Comparison of ENCODE assay signal across 21 cellular contexts in genomic region chr4:56417396-56417795, GRCh38. TPM values are rescaled to one million over a fixed set of nuclear protein-coding genes. Genes with fewer than 3 reads are reported as not detected.
A peak's percentile ranks its signal among the peaks of the same experiment; 100 is the strongest.
DNase-seq lines count a peak whose midpoint lies in the region; ATAC-seq, FAIRE-seq and TF ChIP-seq lines count a peak whose summit lies in the region.
"Had no signal": no experiment of that assay in that cellular context is flagged by ENCODE, and none has a peak within 500 bp of the region (broad histone marks: within the 10 kb centered on the region; RNA-seq: fewer than 3 reads in every experiment).

No MANE protein-coding gene starts in this region.

- no peak overlapping the region for H4K12ac ChIP-seq in trophoblast cell (ENCODE audit: low read depth, low read length)

- H3K9me3 ChIP-seq in HepG2 (ENCODE audit: low read length) (no peaks in the 10 kb centered on the region), right lobe of liver (no peaks in the 10 kb centered on the region), trophoblast cell (ENCODE audit: insufficient read depth, low read depth, low read length) (no peaks in the 10 kb centered on the region)
- H3K9me3 ChIP-seq: A549; BLaER1 treated with 17β-estradiol and CSF1 and Interleukin-3, amounts not matched to agents 10 nM and 100 nM; Caco-2 had no signal

- TF ChIP-seq EP300 in HepG2 (IDR thresholded peaks at IDR 0.05; ENCODE audit: low read depth in 2 of 2, low read length in 2 of 2) (no peak), HepG2 (CRISPR knock-in tag; IDR thresholded peaks at IDR 0.05; ENCODE audit: borderline replicate concordance) (no peak)

- H3K4me2 ChIP-seq in HepG2 (ENCODE audit: low read depth, low read length), result no peak overlapping the region
- H3K4me2 ChIP-seq in trophoblast cell (ENCODE audit: low read length), result no peak overlapping the region
- H3K4me2 ChIP-seq: A549; BLaER1 treated with 17β-estradiol and CSF1 and Interleukin-3, amounts not matched to agents 10 nM and 100 nM had no signal

- intact Hi-C loops in HepG2 (cut with micrococcal nuclease; ENCODE audit: unreplicated experiment) (no loop called here), right lobe of liver (cut with DNase I) (no loop called here)

- POLR2A ChIA-PET in HepG2 (lab: Yijun Ruan, JAX), result interaction anchor here (0.7 kb wide), 1 partner anchor 31 kb away, joined by 4 read pairs; the partner anchor contains the start of gene AASDH

- H3K4me1 ChIP-seq in HepG2 (ENCODE audit: insufficient read depth, low read length), result peaks cover 5% of the 10 kb centered on the region; the same call in 1 of the 2 replicates
- H3K4me1 ChIP-seq in right lobe of liver, result no peaks in the 10 kb centered on the region
- H3K4me1 ChIP-seq in trophoblast cell (ENCODE audit: control insufficient read depth in 1 of 2, insufficient read depth in 2 of 2, low read length in 2 of 2), result peaks cover 2 to 3% of the 10 kb centered on the region in 2 experiments

- peaks cover 96% of the 10 kb centered on the region for H3K79me2 ChIP-seq in HepG2 (ENCODE audit: insufficient read depth, low read length)
- H3K79me2 ChIP-seq in trophoblast cell (ENCODE audit: control insufficient read depth, insufficient read depth, low read length, poor library complexity), result peaks cover 2% of the 10 kb centered on the region

- H4K8ac ChIP-seq in trophoblast cell (ENCODE audit: low read depth, low read length), result no peak overlapping the region

- H3K18ac ChIP-seq in trophoblast cell (ENCODE audit: low read length), result no peak overlapping the region

- no peaks in the 10 kb centered on the region for H3K79me1 ChIP-seq in trophoblast cell (ENCODE audit: low read length)

- no peak overlapping the region for H3K9ac ChIP-seq in HepG2 (ENCODE audit: insufficient read depth, low read depth, low read length)
- H3K9ac ChIP-seq in trophoblast cell (ENCODE audit: low read length), result no peak overlapping the region
- H3K9ac ChIP-seq: BLaER1 treated with 17β-estradiol and CSF1 and Interleukin-3, amounts not matched to agents 10 nM and 100 nM had no signal

- no peaks in the 10 kb centered on the region; the same call in 1 of the 2 replicates for H4K20me1 ChIP-seq in HepG2 (ENCODE audit: insufficient read depth, low read length)

- no peak overlapping the region for H2BK120ac ChIP-seq in trophoblast cell (ENCODE audit: insufficient read depth, low read length, poor library complexity)

- H2BK12ac ChIP-seq in trophoblast cell (ENCODE audit: low read length), result no peak overlapping the region

- H3K36me3 ChIP-seq in HepG2 (replicated peaks in 1 of 2; ENCODE audit: control insufficient read depth in 1 of 2, insufficient read depth in 2 of 2, low read length in 2 of 2), result peaks cover 0 to 10% of the 10 kb centered on the region in 2 experiments; a peak in 4 of 5 replicates
- no peaks in the 10 kb centered on the region for H3K36me3 ChIP-seq in right lobe of liver
- H3K36me3 ChIP-seq in trophoblast cell (ENCODE audit: control insufficient read depth in 1 of 2, insufficient read depth in 2 of 2, low read length in 2 of 2), result peaks cover 0 to 2% of the 10 kb centered on the region in 2 experiments

- no peak overlapping the region for H4K91ac ChIP-seq in trophoblast cell (ENCODE audit: low read depth, low read length)

- peak overlapping the region; percentile 55 for H3K4ac ChIP-seq in trophoblast cell (ENCODE audit: low read depth, low read length)

- CTCF ChIA-PET in HepG2 (lab: Yijun Ruan, JAX; ENCODE audit: low intra/inter-chr PET ratio, low total read pairs), result no interaction called here

- TF ChIP-seq RAD21 in HepG2 (CRISPR knock-in tag; IDR thresholded peaks at IDR 0.05), result no peak

- H3K27me3 ChIP-seq in HepG2 (ENCODE audit: control insufficient read depth in 1 of 2, insufficient read depth in 2 of 2, low read length in 2 of 2) (no peaks in the 10 kb centered on the region), right lobe of liver (no peaks in the 10 kb centered on the region), trophoblast cell (ENCODE audit: insufficient read depth, low read length) (no peaks in the 10 kb centered on the region)
- H3K27me3 ChIP-seq: BLaER1 treated with 17β-estradiol and CSF1 and Interleukin-3, amounts not matched to agents 10 nM and 100 nM had no signal

- no peak for TF ChIP-seq CTCF in HepG2 (CRISPR knock-in tag; IDR thresholded peaks at IDR 0.05)
- no peak for TF ChIP-seq CTCF in right lobe of liver (IDR thresholded peaks at IDR 0.05)

- ATAC-seq in HepG2 (no peak), right lobe of liver (no peak)
- ATAC-seq: A549; CD8-positive, alpha-beta T cell; GM12878 had no signal

- 94% methylated on average over 3 of the region's 3 CpGs for WGBS in HepG2 (ENCODE audit: low lambda C conversion rate)
- WGBS in right lobe of liver (ENCODE audit: insufficient coverage, low coverage, low lambda C conversion rate, missing lambda C conversion rate), result 94% methylated on average over 3 of the region's 3 CpGs
- no CpG with 5 or more reads among the region's 3 CpGs for WGBS in trophoblast cell (ENCODE audit: extremely low coverage, insufficient coverage, insufficient read length)

- in situ Hi-C loops in HepG2 (cut with HindIII; ENCODE audit: extremely low pct_ligation_motif_present, low pct_unique_long_range_greater_than_20kb), result no loop called here

- BruUV-seq in HepG2 (replicated peaks; lab: Mats Ljungman, UMichigan), result no TSS peak

- H3K14ac ChIP-seq in trophoblast cell (ENCODE audit: low read length), result no peak overlapping the region

- TF ChIP-seq POLR2A in HepG2 (IDR thresholded peaks at IDR 0.05; ENCODE audit: insufficient read depth in 1 of 2, low read depth in 2 of 2, low read length in 2 of 2), result no peak
- TF ChIP-seq POLR2A in right lobe of liver (IDR thresholded peaks at IDR 0.05), result no peak

- H3K27ac ChIP-seq in HepG2 (ENCODE audit: extremely low read length, insufficient read depth, low read length) (no peak overlapping the region), right lobe of liver (no peak overlapping the region), trophoblast cell (ENCODE audit: low read depth, low read length) (no peak overlapping the region)
- H3K27ac ChIP-seq: 22Rv1; A549; BLaER1 treated with 17β-estradiol and CSF1 and Interleukin-3, amounts not matched to agents 10 nM and 100 nM; C4-2B had no signal

- no peak overlapping the region for H2AFZ ChIP-seq in HepG2 (ENCODE audit: low read length)
- H2AFZ ChIP-seq in trophoblast cell (ENCODE audit: insufficient read depth, low read length, poor library complexity), result no peak overlapping the region

- no peak overlapping the region for H2AK5ac ChIP-seq in trophoblast cell (ENCODE audit: low read length)

- no peak overlapping the region for H3K23ac ChIP-seq in trophoblast cell (ENCODE audit: low read length)

- H2BK5ac ChIP-seq in trophoblast cell (ENCODE audit: low read depth, low read length, poor library complexity), result no peak overlapping the region

- H3K4me3 ChIP-seq in HepG2 (replicated peaks in 1 of 3; ENCODE audit: insufficient read depth in 1 of 3, low read depth in 2 of 3, low read length in 3 of 3) (no peak overlapping the region), right lobe of liver (no peak overlapping the region), trophoblast cell (ENCODE audit: low read depth, low read length) (no peak overlapping the region)
- H3K4me3 ChIP-seq: A549; BLaER1 treated with 17β-estradiol and CSF1 and Interleukin-3, amounts not matched to agents 10 nM and 100 nM; GM12878 had no signal

- FAIRE-seq in HepG2 (lab: Jason Lieb, UNC), result no peak
- FAIRE-seq: A549, D721Med, GM12878, GM12892, GM18507 had no signal

- DNase-seq in HepG2 (ENCODE audit: low spot score) (no peak), right lobe of liver (no peak), trophoblast cell (no peak)
- no peak for DNase-seq in stimulated activated naive CD4-positive, alpha-beta T cell (lab: John Stamatoyannopoulos, UW)
- DNase-seq: AML-193; Caco-2; Calu3; CD4-positive, alpha-beta T cell; CD8-positive, alpha-beta T cell; DMS79; DND-41; EL; GDM1 had no signal

RNA-seq across cellular contexts. Expression of gene PPAT, which starts 18.0 kb away (rescaled TPM):
- total RNA-seq in HepG2 (2016; rRNA removed; fragmentation: Illumina TruSeq; extraction: Trizol) (62.6 and 98.4 TPM in 2 replicates), right lobe of liver (1 to 10 TPM; 4.4 to 8.5 (median 7.1) TPM)
- total RNA-seq in HepG2 (2016; cell fraction: cytosol; rRNA removed; fragmentation: Illumina TruSeq; extraction: Trizol; ENCODE audit: low read depth), result 5.3 and 7.1 TPM in 2 replicates
- total RNA-seq in HepG2 (2016; cell fraction: insoluble cytoplasmic fraction; rRNA removed; fragmentation: Illumina TruSeq; extraction: Trizol), result 59.7 and 95.9 TPM in 2 replicates
- total RNA-seq in HepG2 (2016; cell fraction: membrane; rRNA removed; fragmentation: Illumina TruSeq; extraction: Trizol), result 19.1 and 23.2 TPM in 2 replicates
- 44.4 and 47.9 TPM in 2 replicates for total RNA-seq in HepG2 (2016; cell fraction: nucleus; rRNA removed; fragmentation: Illumina TruSeq; extraction: Trizol)
- 13.7 and 16.9 TPM in 2 replicates for polyA plus RNA-seq in HepG2 (2011; rRNA removed)
- 6.9 and 9.4 TPM in 2 replicates for polyA plus RNA-seq in HepG2 (2011; cell fraction: cytosol; rRNA removed)
- 5.9 and 6.3 TPM in 2 replicates for polyA plus RNA-seq in HepG2 (2011; cell fraction: nucleus; rRNA removed)
- polyA plus RNA-seq in HepG2 (2012), result 21.9 and 23.3 TPM in 2 replicates
- polyA plus RNA-seq in HepG2 (2016; cell fraction: cytosol; fragmentation: Illumina TruSeq; extraction: Trizol; ENCODE audit: low read depth), result 1.6 and 1.8 TPM in 2 replicates
- 64.9 and 70.4 TPM in 2 replicates for polyA plus RNA-seq in HepG2 (2016; cell fraction: insoluble cytoplasmic fraction; fragmentation: Illumina TruSeq; extraction: Trizol; ENCODE audit: low read depth)
- polyA plus RNA-seq in HepG2 (2016; cell fraction: membrane; fragmentation: Illumina TruSeq; extraction: Trizol; ENCODE audit: low read depth), result 6.4 and 7.7 TPM in 2 replicates
- 39.8 and 45.4 TPM in 2 replicates for polyA plus RNA-seq in HepG2 (2016; cell fraction: nucleus; fragmentation: Illumina TruSeq; extraction: Trizol; ENCODE audit: insufficient read depth, low read depth)
- polyA minus RNA-seq in HepG2 (2011; rRNA and poly(A)+ RNA removed; ENCODE audit: low replicate concordance), result 16.1 and 21.7 TPM in 2 replicates
- polyA minus RNA-seq in HepG2 (2011; cell fraction: cytosol; rRNA and poly(A)+ RNA removed), result 11.9 and 16.3 TPM in 2 replicates
- polyA minus RNA-seq in HepG2 (2011; cell fraction: nucleus; rRNA and poly(A)+ RNA removed), result 25.0 and 29.1 TPM in 2 replicates
- polyA plus RNA-seq in trophoblast cell (2013), result 12.5 TPM in 2 replicates

RNA-seq across cellular contexts. Expression of gene PAICS, which starts 18.7 kb away (rescaled TPM):
- total RNA-seq in HepG2 (2016; rRNA removed; fragmentation: Illumina TruSeq; extraction: Trizol) (249 and 453 TPM in 2 replicates), right lobe of liver (10 to 100 TPM; 39.8 to 77.5 (median 54.2) TPM)
- 32.8 and 38.2 TPM in 2 replicates for total RNA-seq in HepG2 (2016; cell fraction: cytosol; rRNA removed; fragmentation: Illumina TruSeq; extraction: Trizol; ENCODE audit: low read depth)
- total RNA-seq in HepG2 (2016; cell fraction: insoluble cytoplasmic fraction; rRNA removed; fragmentation: Illumina TruSeq; extraction: Trizol), result 251 and 440 TPM in 2 replicates
- 86.3 and 100 TPM in 2 replicates for total RNA-seq in HepG2 (2016; cell fraction: membrane; rRNA removed; fragmentation: Illumina TruSeq; extraction: Trizol)
- 120 and 133 TPM in 2 replicates for total RNA-seq in HepG2 (2016; cell fraction: nucleus; rRNA removed; fragmentation: Illumina TruSeq; extraction: Trizol)
- 165 and 241 TPM in 2 replicates for polyA plus RNA-seq in HepG2 (2011; rRNA removed)
- 131 and 167 TPM in 2 replicates for polyA plus RNA-seq in HepG2 (2011; cell fraction: cytosol; rRNA removed)
- 70.5 and 75.1 TPM in 2 replicates for polyA plus RNA-seq in HepG2 (2011; cell fraction: nucleus; rRNA removed)
- polyA plus RNA-seq in HepG2 (2012), result 143 and 229 TPM in 2 replicates
- 44.9 and 45.4 TPM in 2 replicates for polyA plus RNA-seq in HepG2 (2016; cell fraction: cytosol; fragmentation: Illumina TruSeq; extraction: Trizol; ENCODE audit: low read depth)
- polyA plus RNA-seq in HepG2 (2016; cell fraction: insoluble cytoplasmic fraction; fragmentation: Illumina TruSeq; extraction: Trizol; ENCODE audit: low read depth), result 478 and 487 TPM in 2 replicates
- polyA plus RNA-seq in HepG2 (2016; cell fraction: membrane; fragmentation: Illumina TruSeq; extraction: Trizol; ENCODE audit: low read depth), result 72.6 and 81.2 TPM in 2 replicates
- polyA plus RNA-seq in HepG2 (2016; cell fraction: nucleus; fragmentation: Illumina TruSeq; extraction: Trizol; ENCODE audit: insufficient read depth, low read depth), result 160 and 165 TPM in 2 replicates
- 99.6 and 124 TPM in 2 replicates for polyA minus RNA-seq in HepG2 (2011; rRNA and poly(A)+ RNA removed; ENCODE audit: low replicate concordance)
- polyA minus RNA-seq in HepG2 (2011; cell fraction: cytosol; rRNA and poly(A)+ RNA removed), result 75.2 and 84.6 TPM in 2 replicates
- polyA minus RNA-seq in HepG2 (2011; cell fraction: nucleus; rRNA and poly(A)+ RNA removed), result 143 TPM in 2 replicates
- 108 TPM in 2 replicates for polyA plus RNA-seq in trophoblast cell (2013)

RNA-seq across cellular contexts. Expression of gene AASDH, which starts 30.1 kb away (rescaled TPM):
- 12.6 and 16.8 TPM in 2 replicates for total RNA-seq in HepG2 (2016; rRNA removed; fragmentation: Illumina TruSeq; extraction: Trizol)
- total RNA-seq in HepG2 (2016; cell fraction: cytosol; rRNA removed; fragmentation: Illumina TruSeq; extraction: Trizol; ENCODE audit: low read depth), result 3.0 and 5.9 TPM in 2 replicates
- 12.0 and 16.5 TPM in 2 replicates for total RNA-seq in HepG2 (2016; cell fraction: insoluble cytoplasmic fraction; rRNA removed; fragmentation: Illumina TruSeq; extraction: Trizol)
- total RNA-seq in HepG2 (2016; cell fraction: membrane; rRNA removed; fragmentation: Illumina TruSeq; extraction: Trizol), result 4.5 and 5.5 TPM in 2 replicates
- total RNA-seq in HepG2 (2016; cell fraction: nucleus; rRNA removed; fragmentation: Illumina TruSeq; extraction: Trizol), result 15.5 and 16.0 TPM in 2 replicates
- 7.8 and 14.1 TPM in 2 replicates for polyA plus RNA-seq in HepG2 (2011; rRNA removed)
- 2.9 and 4.6 TPM in 2 replicates for polyA plus RNA-seq in HepG2 (2011; cell fraction: cytosol; rRNA removed)
- 9.1 and 12.4 TPM in 2 replicates for polyA plus RNA-seq in HepG2 (2011; cell fraction: nucleus; rRNA removed)
- 5.0 and 6.6 TPM in 2 replicates for polyA plus RNA-seq in HepG2 (2012)
- polyA plus RNA-seq in HepG2 (2016; cell fraction: cytosol; fragmentation: Illumina TruSeq; extraction: Trizol; ENCODE audit: low read depth), result 0.38 and 0.55 TPM in 2 replicates
- polyA plus RNA-seq in HepG2 (2016; cell fraction: insoluble cytoplasmic fraction; fragmentation: Illumina TruSeq; extraction: Trizol; ENCODE audit: low read depth), result 7.9 and 9.8 TPM in 2 replicates
- polyA plus RNA-seq in HepG2 (2016; cell fraction: membrane; fragmentation: Illumina TruSeq; extraction: Trizol; ENCODE audit: low read depth), result 1.1 and 1.3 TPM in 2 replicates
- 11.8 and 13.3 TPM in 2 replicates for polyA plus RNA-seq in HepG2 (2016; cell fraction: nucleus; fragmentation: Illumina TruSeq; extraction: Trizol; ENCODE audit: insufficient read depth, low read depth)
- 5.4 and 6.8 TPM in 2 replicates for polyA minus RNA-seq in HepG2 (2011; rRNA and poly(A)+ RNA removed; ENCODE audit: low replicate concordance)
- polyA minus RNA-seq in HepG2 (2011; cell fraction: cytosol; rRNA and poly(A)+ RNA removed), result 4.6 and 5.3 TPM in 2 replicates
- polyA minus RNA-seq in HepG2 (2011; cell fraction: nucleus; rRNA and poly(A)+ RNA removed), result 38.4 and 47.6 TPM in 2 replicates
- 10 to 100 TPM in 1 of 6 experiments, 1 to 10 TPM in 5; 4.8 to 10.1 (median 5.5) TPM for total RNA-seq in right lobe of liver
- polyA plus RNA-seq in trophoblast cell (2013), result 4.8 and 4.9 TPM in 2 replicates

RNA-seq across cellular contexts. Expression of gene SRP72, which starts 50.0 kb away (rescaled TPM):
- 75.6 and 126 TPM in 2 replicates for total RNA-seq in HepG2 (2016; rRNA removed; fragmentation: Illumina TruSeq; extraction: Trizol)
- 13.0 and 14.5 TPM in 2 replicates for total RNA-seq in HepG2 (2016; cell fraction: cytosol; rRNA removed; fragmentation: Illumina TruSeq; extraction: Trizol; ENCODE audit: low read depth)
- total RNA-seq in HepG2 (2016; cell fraction: insoluble cytoplasmic fraction; rRNA removed; fragmentation: Illumina TruSeq; extraction: Trizol), result 74.7 and 123 TPM in 2 replicates
- 40.7 and 48.1 TPM in 2 replicates for total RNA-seq in HepG2 (2016; cell fraction: membrane; rRNA removed; fragmentation: Illumina TruSeq; extraction: Trizol)
- total RNA-seq in HepG2 (2016; cell fraction: nucleus; rRNA removed; fragmentation: Illumina TruSeq; extraction: Trizol), result 73.8 and 86.5 TPM in 2 replicates
- 46.1 and 64.9 TPM in 2 replicates for polyA plus RNA-seq in HepG2 (2011; rRNA removed)
- 34.7 and 51.4 TPM in 2 replicates for polyA plus RNA-seq in HepG2 (2011; cell fraction: cytosol; rRNA removed)
- 23.9 and 32.9 TPM in 2 replicates for polyA plus RNA-seq in HepG2 (2011; cell fraction: nucleus; rRNA removed)
- 58.2 and 72.9 TPM in 2 replicates for polyA plus RNA-seq in HepG2 (2012)
- polyA plus RNA-seq in HepG2 (2016; cell fraction: cytosol; fragmentation: Illumina TruSeq; extraction: Trizol; ENCODE audit: low read depth), result 14.8 and 15.2 TPM in 2 replicates
- polyA plus RNA-seq in HepG2 (2016; cell fraction: insoluble cytoplasmic fraction; fragmentation: Illumina TruSeq; extraction: Trizol; ENCODE audit: low read depth), result 105 and 107 TPM in 2 replicates
- 27.5 and 32.0 TPM in 2 replicates for polyA plus RNA-seq in HepG2 (2016; cell fraction: membrane; fragmentation: Illumina TruSeq; extraction: Trizol; ENCODE audit: low read depth)
- polyA plus RNA-seq in HepG2 (2016; cell fraction: nucleus; fragmentation: Illumina TruSeq; extraction: Trizol; ENCODE audit: insufficient read depth, low read depth), result 63.6 and 67.8 TPM in 2 replicates
- polyA minus RNA-seq in HepG2 (2011; rRNA and poly(A)+ RNA removed; ENCODE audit: low replicate concordance), result 54.7 and 55.6 TPM in 2 replicates
- 125 and 129 TPM in 2 replicates for polyA minus RNA-seq in HepG2 (2011; cell fraction: cytosol; rRNA and poly(A)+ RNA removed)
- 141 and 163 TPM in 2 replicates for polyA minus RNA-seq in HepG2 (2011; cell fraction: nucleus; rRNA and poly(A)+ RNA removed)
- 10 to 100 TPM; 41.3 to 54.8 (median 46.6) TPM for total RNA-seq in right lobe of liver
- 199 and 210 TPM in 2 replicates for polyA plus RNA-seq in trophoblast cell (2013)
